In genomic region chr6:156780117-156780641, GRCh38 we compare ENCODE assay signal across 8 cellular contexts. TPM values are rescaled to one million over a fixed set of nuclear protein-coding genes. Genes with fewer than 3 reads are reported as not detected.
DNase-seq lines count a peak whose midpoint lies in the region; ATAC-seq, FAIRE-seq and TF ChIP-seq lines count a peak whose summit lies in the region.

No MANE protein-coding gene starts in this region.

- intact Hi-C loops in right cardiac atrium (cut with DNase I) (loop anchor here in 2 of 4 donors (2.0 to 10.0 kb wide), 4 partner anchors 65 to 245 kb away; no protein-coding TSS in a partner anchor), posterior cingulate gyrus (cut with DNase I) (loop anchor here (10.0 kb wide), 1 partner anchor 175 kb away; no protein-coding TSS in a partner anchor)

- no peaks in the 10 kb centered on the region for H3K9me3 ChIP-seq in right cardiac atrium (ENCODE audit: control insufficient read depth, low read length)

- ATAC-seq in HG02798 (IDR thresholded peaks at IDR 0.05; ENCODE audit: poor library complexity, unreplicated experiment) (peak; percentile 48), SK-N-SH treated with all-trans-retinoic acid at 6 μM for 48 hours (peak; percentile 86), right cardiac atrium (peak; percentile 35 to 40)

- DNase-seq in 8988T (peak; percentile 61), GM12891 (ENCODE audit: insufficient read length, low spot score) (no peak), NCI-H1105 (lab: John Stamatoyannopoulos, UW) (peak; percentile 93), astrocyte of the spinal cord (ENCODE audit: low read depth, low spot score) (peak; percentile 92), right cardiac atrium (no peak), posterior cingulate gyrus (peak in 6 of 10 donors; percentile 23 to 80 (median 54))

- H3K27me3 ChIP-seq in right cardiac atrium (ENCODE audit: control insufficient read depth, insufficient read depth), result no peaks in the 10 kb centered on the region

- H3K27ac ChIP-seq in right cardiac atrium (ENCODE audit: low read length), result peak overlapping the region; percentile 87

- peaks cover 4% of the 10 kb centered on the region for H3K4me1 ChIP-seq in right cardiac atrium (ENCODE audit: control insufficient read depth, insufficient read depth, low read length)

- peak; percentile 97 for FAIRE-seq in GM12891 (lab: Jason Lieb, UNC)

- WGBS in right cardiac atrium, result 2% methylated on average over 8 of the region's 8 CpGs

- in situ Hi-C loops in astrocyte of the spinal cord (cut with HindIII; ENCODE audit: low sequenced_read_pairs), result no loop called here

- H3K4me3 ChIP-seq in astrocyte of the spinal cord (ENCODE audit: low read depth, low read length) (peak overlapping the region; percentile 73), right cardiac atrium (ENCODE audit: low read length) (peak overlapping the region; percentile 100)

- no peak for TF ChIP-seq CTCF in astrocyte of the spinal cord (IDR thresholded peaks at IDR 0.05; ENCODE audit: low read depth, low read length)

- peak; percentile 68; the same call in 1 of the 2 replicates for TF ChIP-seq POLR2A in GM12891 (IDR thresholded peaks at IDR 0.05; ENCODE audit: low read depth, low read length)

TF ChIP-seq in GM12891, 5 proteins besides CTCF, POLR2A, EP300 and RAD21:
- TF ChIP-seq SPI1 (IDR thresholded peaks at IDR 0.05; ENCODE audit: low read depth, low read length), result no peak

TF ChIP-seq in SK-N-SH treated with all-trans-retinoic acid at 6 μM for 48 hours, 23 proteins besides CTCF, POLR2A, EP300 and RAD21:
- TF ChIP-seq TSHZ2 (CRISPR knock-in tag; IDR thresholded peaks at IDR 0.05) (no peak), ARNTL (CRISPR knock-in tag; IDR thresholded peaks at IDR 0.05; ENCODE audit: borderline replicate concordance, low read depth) (no peak), SNAI2 (CRISPR knock-in tag; IDR thresholded peaks at IDR 0.05) (no peak), CSRNP3 (CRISPR knock-in tag; IDR thresholded peaks at IDR 0.05) (no peak), ZFP3 (CRISPR knock-in tag; IDR thresholded peaks at IDR 0.05) (no peak), PPARA (CRISPR knock-in tag; IDR thresholded peaks at IDR 0.05; ENCODE audit: borderline replicate concordance) (no peak), CREB5 (CRISPR knock-in tag; IDR thresholded peaks at IDR 0.05; ENCODE audit: low read depth) (no peak), ZC3H10 (CRISPR knock-in tag; IDR thresholded peaks at IDR 0.05) (no peak), ZNF70 (CRISPR knock-in tag; IDR thresholded peaks at IDR 0.05) (no peak), ISL1 (CRISPR knock-in tag; IDR thresholded peaks at IDR 0.05) (no peak)

RNA-seq across cellular contexts. Expression of gene ARID1B, which starts 3.0 kb away (rescaled TPM):
- 36.8 TPM for polyA plus RNA-seq in GM12891 (2012; ENCODE audit: low read depth, missing spikeins)
- total RNA-seq in right cardiac atrium, result 10 to 100 TPM; 52.3 to 59.6 (median 54.2) TPM
- 18.3 TPM for polyA plus RNA-seq in right cardiac atrium

Comparison
In these comparisons a context has a peak if more than half of its experiments do, and no peak if none do; other contexts are left out.
1. DNase-seq: peak in 8988T (single experiment), NCI-H1105 (single experiment), astrocyte of the spinal cord (single experiment) and posterior cingulate gyrus (6 of 10); none in GM12891 (single experiment) and right cardiac atrium (0 of 3).
2. Peak in every context shown above with its lines, with median percentiles within 50 percentile points of each other: ATAC-seq.